ENCODE assay signal across 13 cellular contexts in genomic region chr3:62940763-62941632, GRCh38.
DNase-seq lines count a peak whose midpoint lies in the region; TF ChIP-seq lines count a peak whose summit lies in the region.
"Had no signal": no experiment of that assay in that cellular context is flagged by ENCODE, and none has a peak within 500 bp of the region (broad histone marks: within the 10 kb centered on the region; RNA-seq: fewer than 3 reads in every experiment).

No MANE protein-coding gene starts in this region.

- H3K4me1 ChIP-seq in testis: no peaks in the 10 kb centered on the region

- no peak overlapping the region for H3K4me3 ChIP-seq in skeletal muscle cell (ENCODE audit: low read depth, low read length)
- H3K4me3 ChIP-seq in testis: no peak overlapping the region

- H3K9me3 ChIP-seq in testis: no peaks in the 10 kb centered on the region
- H3K9me3 ChIP-seq: Peyer's patch had no signal

- no peaks in the 10 kb centered on the region for H3K27me3 ChIP-seq in testis
- H3K27me3 ChIP-seq: Peyer's patch had no signal

- no peaks in the 10 kb centered on the region for H3K36me3 ChIP-seq in testis (ENCODE audit: low read depth, missing control alignments)
- H3K36me3 ChIP-seq: Peyer's patch had no signal

- H3K27ac ChIP-seq in testis: no peak overlapping the region
- H3K27ac ChIP-seq: Peyer's patch had no signal

- no peak for TF ChIP-seq CTCF in testis (IDR thresholded peaks at IDR 0.05)

- intact Hi-C loops in testis (cut with DNase I; ENCODE audit: low total_unique reads): no loop called here

- peak; percentile 35 for DNase-seq in NCI-H82 (lab: John Stamatoyannopoulos, UW)
- DNase-seq in NCI-H82 treated with DMSO at 0.1 percent for 48 hours (lab: John Stamatoyannopoulos, UW; ENCODE audit: unreplicated experiment): no peak
- DNase-seq in OCI-M1 (lab: John Stamatoyannopoulos, UW): peak; percentile 68
- DNase-seq in fibroblast of peridontal ligament (ENCODE audit: extremely low read depth): peak; percentile 50
- DNase-seq in skeletal muscle cell (ENCODE audit: low read depth): peak; percentile 82
- no peak for DNase-seq in KG1 (lab: John Stamatoyannopoulos, UW)
- no peak for DNase-seq in testis
- DNase-seq in NK-92 (lab: John Stamatoyannopoulos, UW; ENCODE audit: unreplicated experiment): no peak
- DNase-seq: activated CD8-positive, alpha-beta memory T cell treated with anti-CD3 and anti-CD28 coated beads, Interleukin-2, amount 50 U/mL, for 48 hours; islet precursor cell; NCI-H2081; Peyer's patch; stimulated activated CD4-positive, alpha-beta T cell treated with anti-CD3 and anti-CD28 coated beads, Interleukin-1b, Interleukin-23, amount 100 ng/mL, for 48 hours had no signal

- TF ChIP-seq POLR2A in testis (IDR thresholded peaks at IDR 0.05): no peak

- WGBS in testis, 2 donors: 48 to 59% methylated on average over 9 of the region's 9 CpGs

Comparison
In these comparisons a context has a peak if more than half of its experiments do, and no peak if none do; other contexts are left out.
1. DNase-seq: peak in NCI-H82 (single experiment), OCI-M1 (single experiment), fibroblast of peridontal ligament (single experiment) and skeletal muscle cell (single experiment); none in NCI-H82 treated with DMSO at 0.1 percent for 48 hours (single experiment), KG1 (single experiment), testis (single experiment) and NK-92 (single experiment).